In the genomic region with DNA sequence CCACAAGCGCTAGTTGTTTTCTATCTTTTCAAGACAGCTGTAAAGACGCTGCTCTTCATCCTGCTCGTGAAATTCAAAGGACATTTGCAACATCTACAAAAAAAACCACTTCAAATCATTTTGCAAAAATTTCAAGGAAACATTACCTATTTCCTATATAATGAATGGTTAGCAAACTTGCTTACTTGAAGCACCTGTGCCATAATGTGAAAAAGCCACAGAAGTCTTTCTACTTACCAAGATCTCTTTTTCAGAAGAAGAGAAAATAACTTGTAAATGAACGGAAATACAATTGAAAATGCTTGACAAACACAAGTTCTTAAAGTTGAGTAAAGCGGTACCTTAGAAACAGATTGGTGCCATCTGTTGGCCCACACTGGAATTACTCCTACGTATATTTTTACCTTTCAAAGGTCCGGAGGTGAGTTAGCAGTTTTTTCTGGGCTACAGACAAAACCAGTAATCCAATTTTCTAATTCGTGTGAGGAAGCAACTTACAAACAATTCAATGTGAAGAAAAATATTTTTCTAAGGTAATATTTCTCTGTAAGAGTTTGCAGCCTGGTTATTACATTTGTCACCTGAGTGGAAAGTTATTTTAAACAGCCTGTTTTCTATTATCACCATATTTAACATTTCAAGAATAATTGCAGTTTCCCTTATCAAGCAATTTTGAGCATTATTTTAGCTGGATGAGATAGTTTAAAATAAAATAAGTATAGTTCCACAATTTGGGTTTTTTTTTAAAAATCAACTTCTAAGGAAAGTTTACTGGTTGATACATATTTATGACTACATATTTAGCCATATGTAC, we compare ENCODE assay signal across 8 cellular contexts. TPM values are rescaled to one million over a fixed set of nuclear protein-coding genes. Genes with fewer than 3 reads are reported as not detected.
A peak's percentile ranks its signal among the peaks of the same experiment; 100 is the strongest.
DNase-seq lines count a peak whose midpoint lies in the region; ATAC-seq and TF ChIP-seq lines count a peak whose summit lies in the region.

A gene with protein sequence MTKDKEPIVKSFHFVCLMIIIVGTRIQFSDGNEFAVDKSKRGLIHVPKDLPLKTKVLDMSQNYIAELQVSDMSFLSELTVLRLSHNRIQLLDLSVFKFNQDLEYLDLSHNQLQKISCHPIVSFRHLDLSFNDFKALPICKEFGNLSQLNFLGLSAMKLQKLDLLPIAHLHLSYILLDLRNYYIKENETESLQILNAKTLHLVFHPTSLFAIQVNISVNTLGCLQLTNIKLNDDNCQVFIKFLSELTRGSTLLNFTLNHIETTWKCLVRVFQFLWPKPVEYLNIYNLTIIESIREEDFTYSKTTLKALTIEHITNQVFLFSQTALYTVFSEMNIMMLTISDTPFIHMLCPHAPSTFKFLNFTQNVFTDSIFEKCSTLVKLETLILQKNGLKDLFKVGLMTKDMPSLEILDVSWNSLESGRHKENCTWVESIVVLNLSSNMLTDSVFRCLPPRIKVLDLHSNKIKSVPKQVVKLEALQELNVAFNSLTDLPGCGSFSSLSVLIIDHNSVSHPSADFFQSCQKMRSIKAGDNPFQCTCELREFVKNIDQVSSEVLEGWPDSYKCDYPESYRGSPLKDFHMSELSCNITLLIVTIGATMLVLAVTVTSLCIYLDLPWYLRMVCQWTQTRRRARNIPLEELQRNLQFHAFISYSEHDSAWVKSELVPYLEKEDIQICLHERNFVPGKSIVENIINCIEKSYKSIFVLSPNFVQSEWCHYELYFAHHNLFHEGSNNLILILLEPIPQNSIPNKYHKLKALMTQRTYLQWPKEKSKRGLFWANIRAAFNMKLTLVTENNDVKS (minus strand): TSS at position 294 of the 814 bp plus-strand sequence. CDS start 27,344 bp downstream, outside the sequence.

- in situ Hi-C loops in IMR-90 (cut with MboI; ENCODE audit: low sequenced_read_pairs): loop anchor here (5.0 kb wide), 1 partner anchor 99 kb away; no protein-coding TSS in a partner anchor

- peak within 1 kb of the TSS; percentile 26 to 99 for H4K8ac ChIP-seq in IMR-90 (ENCODE audit: low read depth in 2 of 2, low read length in 2 of 2)

- H4K20me1 ChIP-seq in IMR-90 (ENCODE audit: insufficient read depth, low read length) (no peaks in the 10 kb centered on the region), SK-N-SH (ENCODE audit: insufficient read depth) (no peaks in the 10 kb centered on the region)

- H3K36me3 Mint-ChIP-seq in activated naive CD8-positive, alpha-beta T cell treated with anti-CD3 and anti-CD28 coated beads, Interleukin-2, amount 50 U/mL, for 24 hours (ENCODE audit: low read depth): no peaks in the 10 kb centered on the region

- TF ChIP-seq POLR2A in IMR-90 (IDR thresholded peaks at IDR 0.05; ENCODE audit: low read depth, low read length): no peak

- H2BK15ac ChIP-seq in IMR-90 (ENCODE audit: low read depth, low read length): peak within 1 kb of the TSS; percentile 81; the same call in 1 of the 3 replicates

- H3K9ac ChIP-seq in IMR-90 (ENCODE audit: low read depth, low read length): peak within 1 kb of the TSS; percentile 45; the same call in 1 of the 2 replicates
- peak within 1 kb of the TSS; percentile 44 for H3K9ac ChIP-seq in SK-N-SH

- peak within 1 kb of the TSS; percentile 81 for H2AK9ac ChIP-seq in IMR-90 (replicated peaks; ENCODE audit: low read depth, low read length, poor library complexity)

- POLR2A ChIA-PET in IMR-90 (lab: Charles Lee; ENCODE audit: unreplicated experiment): no interaction called here
- POLR2A ChIA-PET in SK-N-SH (lab: Yijun Ruan, JAX): no interaction called here

- H3F3A ChIP-seq in SK-N-SH (replicated peaks; ENCODE audit: insufficient read depth): peaks cover 19% of the 10 kb centered on the region

- H3K23ac ChIP-seq in IMR-90 (ENCODE audit: low read depth, low read length): peak within 1 kb of the TSS; percentile 36; the same call in 1 of the 2 replicates

- H3K4me1 Mint-ChIP-seq in activated naive CD8-positive, alpha-beta T cell treated with anti-CD3 and anti-CD28 coated beads, Interleukin-2, amount 50 U/mL, for 24 hours: peaks cover 40% of the 10 kb centered on the region

- dilution Hi-C loops in IMR-90 (cut with HindIII; ENCODE audit: low sequenced_read_pairs, unreplicated experiment): no loop called here

- H3K9me3 Mint-ChIP-seq in activated naive CD8-positive, alpha-beta T cell treated with anti-CD3 and anti-CD28 coated beads, Interleukin-2, amount 50 U/mL, for 24 hours: no peaks in the 10 kb centered on the region

- H3K27me3 Mint-ChIP-seq in activated naive CD8-positive, alpha-beta T cell treated with anti-CD3 and anti-CD28 coated beads, Interleukin-2, amount 50 U/mL, for 24 hours: no peaks in the 10 kb centered on the region

- H2AFZ ChIP-seq in IMR-90 (replicated peaks; ENCODE audit: low read length, poor library complexity) (peak within 1 kb of the TSS; percentile 90), SK-N-SH (ENCODE audit: low read depth) (peak within 1 kb of the TSS; percentile 64; the same call in 1 of the 2 replicates)

- peak within 1 kb of the TSS; percentile 76 for H3K4ac ChIP-seq in IMR-90 (ENCODE audit: low read depth, low read length)

- no peak for TF ChIP-seq EP300 in SK-N-SH (IDR thresholded peaks at IDR 0.05; ENCODE audit: borderline replicate concordance in 1 of 2, low read depth in 1 of 2, low read length in 1 of 2)

- H3K4me3 Mint-ChIP-seq in activated naive CD8-positive, alpha-beta T cell treated with anti-CD3 and anti-CD28 coated beads, Interleukin-2, amount 50 U/mL, for 24 hours: peak within 1 kb of the TSS; percentile 80

- H3K9me1 ChIP-seq in IMR-90 (ENCODE audit: insufficient read depth, low read length): peaks cover 3% of the 10 kb centered on the region; the same call in 1 of the 2 replicates

- peak within 1 kb of the TSS; percentile 97 for H3K18ac ChIP-seq in IMR-90 (ENCODE audit: low read depth, low read length)

- H3K4me1 ChIP-seq in IMR-90 (ENCODE audit: control insufficient read depth, insufficient read depth, low read length) (peaks cover 6% of the 10 kb centered on the region), SK-N-SH (ENCODE audit: control insufficient read depth in 1 of 2, insufficient read depth in 2 of 2, low read depth in 1 of 2, low read length in 1 of 2) (peaks cover 0 to 14% of the 10 kb centered on the region in 2 experiments)

- CTCF ChIA-PET in IMR-90 (lab: Yijun Ruan, JAX): interaction anchor here (0.9 to 1.7 kb wide), 5 partner anchors 13 to 278 kb away, joined by 3 to 9 read pairs (median 4); a partner anchor contains a TSS
- CTCF ChIA-PET in SK-N-SH (lab: Yijun Ruan, JAX): interaction anchor here (0.7 to 1.6 kb wide), 13 partner anchors 10 to 788 kb away, joined by 3 to 15 read pairs (median 3); a partner anchor contains a TSS

- peak within 1 kb of the TSS; percentile 93 for H2BK5ac ChIP-seq in IMR-90 (ENCODE audit: low read depth, low read length, poor library complexity, severe bottlenecking)

- no peaks in the 10 kb centered on the region for H3K9me2 ChIP-seq in SK-N-SH

- peak within 1 kb of the TSS; percentile 95 for H3K4me2 ChIP-seq in IMR-90 (ENCODE audit: low read depth, low read length)
- peak within 1 kb of the TSS; percentile 65 for H3K4me2 ChIP-seq in SK-N-SH

- intact Hi-C loops in IMR-90 (cut with micrococcal nuclease): loop anchor here (2.0 to 10.0 kb wide), 5 partner anchors 74 to 794 kb away; a partner anchor contains a TSS
- intact Hi-C loops in left cardiac atrium (cut with DNase I): loop anchor here in 1 of 2 donors (5.0 kb wide), 1 partner anchor 99 kb away; no protein-coding TSS in a partner anchor

- peak; percentile 80 for TF ChIP-seq CTCF in AG10803 (conservative IDR thresholded peaks at IDR 0.05; ENCODE audit: low read length)
- peak; percentile 68 for TF ChIP-seq CTCF in IMR-90 (conservative IDR thresholded peaks at IDR 0.05; ENCODE audit: low read depth, low read length)
- peak; percentile 70 for TF ChIP-seq CTCF in SK-N-SH (IDR thresholded peaks at IDR 0.05)

- H3K79me2 ChIP-seq in SK-N-SH (ENCODE audit: insufficient read depth): no peaks in the 10 kb centered on the region

- H4K91ac ChIP-seq in IMR-90 (ENCODE audit: insufficient read depth, low read depth, low read length): peak within 1 kb of the TSS; percentile 80; the same call in 1 of the 2 replicates

- H3K9me3 ChIP-seq in IMR-90 (ENCODE audit: control insufficient read depth, insufficient read depth, low read length): no peaks in the 10 kb centered on the region
- peaks cover 11% of the 10 kb centered on the region for H3K9me3 ChIP-seq in SK-N-SH

- H3K27ac ChIP-seq in IMR-90 (ENCODE audit: insufficient read depth, low read length) (peak within 1 kb of the TSS; percentile 92), SK-N-SH (ENCODE audit: low read depth in 2 of 2, low read length in 1 of 2) (peak within 1 kb of the TSS; percentile 43 to 93; a peak in 3 of 4 replicates)

- peak; percentile 48 for ATAC-seq in GM18907 (IDR thresholded peaks at IDR 0.05; ENCODE audit: unreplicated experiment)
- 0 out of 2 replicates have a peak, but pooled peaks have one; percentile 35 for ATAC-seq in IMR-90 (ENCODE audit: low read depth)
- peak; percentile 37 for ATAC-seq in activated naive CD8-positive, alpha-beta T cell treated with anti-CD3 and anti-CD28 coated beads, Interleukin-2, amount 50 U/mL, for 24 hours
- ATAC-seq in left cardiac atrium: peak; percentile 59 to 63

- H3K56ac ChIP-seq in IMR-90 (ENCODE audit: extremely low read depth, insufficient read depth, low read length): peak within 1 kb of the TSS; percentile 95

- no CpG with 5 or more reads among the region's 8 CpGs for WGBS in IMR-90 (ENCODE audit: extremely low coverage in 2 of 2, insufficient read length in 1 of 2), 2 experiments
- WGBS in SK-N-SH (ENCODE audit: low lambda C conversion rate): 39% methylated on average over 8 of the region's 8 CpGs

- peaks cover 0 to 3% of the 10 kb centered on the region in 2 experiments; a peak in 1 of 4 replicates for H3K79me1 ChIP-seq in IMR-90 (ENCODE audit: low read depth in 1 of 2, low read length in 2 of 2)

- peak within 1 kb of the TSS; percentile 97; the same call in 1 of the 2 replicates for H2BK20ac ChIP-seq in IMR-90 (ENCODE audit: low read depth, low read length)

- H3K14ac ChIP-seq in IMR-90 (replicated peaks; ENCODE audit: low read depth, low read length): peak within 1 kb of the TSS; percentile 55; the same call in 1 of the 2 replicates

- peak within 1 kb of the TSS; percentile 20 for H3K4me3 ChIP-seq in AG10803 (ENCODE audit: low read length)
- H3K4me3 ChIP-seq in IMR-90 (ENCODE audit: insufficient read depth, low read depth, low read length): peak within 1 kb of the TSS; percentile 31; the same call in 1 of the 2 replicates
- H3K4me3 ChIP-seq in SK-N-SH (ENCODE audit: low read depth in 2 of 2, low read length in 1 of 2): peak within 1 kb of the TSS in 1 of 2 experiments; percentile 39; a peak in 3 of 4 replicates
- peak within 1 kb of the TSS; percentile 34 for H3K4me3 ChIP-seq in skeletal muscle cell (ENCODE audit: low read depth, low read length)

- H3K27me3 ChIP-seq in IMR-90 (ENCODE audit: control insufficient read depth, insufficient read depth, low read length) (no peaks in the 10 kb centered on the region), SK-N-SH (ENCODE audit: insufficient read depth) (no peaks in the 10 kb centered on the region)

- H2AK5ac ChIP-seq in IMR-90 (ENCODE audit: low read depth, low read length): peak within 1 kb of the TSS; percentile 90; the same call in 1 of the 2 replicates

- peak within 1 kb of the TSS; percentile 98 for H2BK120ac ChIP-seq in IMR-90 (ENCODE audit: low read depth, low read length)

- TF ChIP-seq RAD21 in IMR-90 (IDR thresholded peaks at IDR 0.05; ENCODE audit: low read length): peak; percentile 56
- peak; percentile 51 for TF ChIP-seq RAD21 in SK-N-SH (IDR thresholded peaks at IDR 0.05; ENCODE audit: low read length)

- DNase-seq in AG10803 (ENCODE audit: low read depth) (peak; percentile 48), IMR-90 (peak; percentile 68), SK-N-SH (peak; percentile 51), left cardiac atrium (no peak), skeletal muscle cell (ENCODE audit: low read depth) (no peak), D341Med (ENCODE audit: low spot score) (no peak)
- peak; percentile 72 for DNase-seq in activated naive CD8-positive, alpha-beta T cell treated with anti-CD3 and anti-CD28 coated beads, Interleukin-2, amount 50 U/mL, for 24 hours

- peak within 1 kb of the TSS; percentile 79 for H3K27ac Mint-ChIP-seq in activated naive CD8-positive, alpha-beta T cell treated with anti-CD3 and anti-CD28 coated beads, Interleukin-2, amount 50 U/mL, for 24 hours

- BruUV-seq in IMR-90 (replicated peaks; lab: Mats Ljungman, UMichigan): no TSS peak

- H4K5ac ChIP-seq in IMR-90 (ENCODE audit: low read depth, low read length): peak within 1 kb of the TSS; percentile 76

- H3K36me3 ChIP-seq in IMR-90 (ENCODE audit: control insufficient read depth, insufficient read depth, low read length) (no peaks in the 10 kb centered on the region), SK-N-SH (replicated peaks in 1 of 2; ENCODE audit: control insufficient read depth in 1 of 2, insufficient read depth in 2 of 2, low read length in 1 of 2) (peaks cover 0 to 7% of the 10 kb centered on the region in 2 experiments)

RNA-seq across cellular contexts. Expression of the gene that starts here (rescaled TPM):
- total RNA-seq in IMR-90 (2012; rRNA removed): 3.9 and 4.4 TPM in 2 replicates
- 0.96 and 1.4 TPM in 2 replicates for polyA plus RNA-seq in IMR-90 (2012; rRNA removed)
- 0.26 and 0.27 TPM in 2 replicates for polyA plus RNA-seq in IMR-90 (2012; cell fraction: cytosol; rRNA removed)
- polyA plus RNA-seq in IMR-90 (2012; cell fraction: nucleus; rRNA removed; ENCODE audit: low replicate concordance): 0.40 and 3.5 TPM in 2 replicates
- 0.10 and 0.19 TPM in 2 replicates for polyA plus RNA-seq in SK-N-SH (2012; rRNA removed)
- 0.13 and 0.14 TPM in 2 replicates for polyA plus RNA-seq in SK-N-SH (2012; cell fraction: cytosol; rRNA removed)
- 0.39 and 0.56 TPM in 2 replicates for polyA plus RNA-seq in SK-N-SH (2012; cell fraction: nucleus; rRNA removed)
- 1 to 10 TPM; 2.7 to 3.2 TPM for total RNA-seq in left cardiac atrium

Comparison
In these comparisons a context has a peak if more than half of its experiments do, and no peak if none do; other contexts are left out.
1. Peak in DNase-seq, H3K27ac ChIP-seq, H3K9ac ChIP-seq and H3K4me2 ChIP-seq in SK-N-SH; RNA of the gene not detected or under 1 TPM.
2. DNase-seq: peak in AG10803 (single experiment), IMR-90 (single experiment) and activated naive CD8-positive, alpha-beta T cell treated with anti-CD3 and anti-CD28 coated beads, Interleukin-2, amount 50 U/mL, for 24 hours (single experiment); none in left cardiac atrium (single experiment), skeletal muscle cell (single experiment) and D341Med (single experiment).
3. Peak in every context shown above with its lines, with median percentiles within 50 percentile points of each other: CTCF ChIP-seq and ATAC-seq.